1 cellular context compared by ENCODE assay signal in genomic region chr1:32221980-32222751, GRCh38.
TF ChIP-seq lines count a peak whose summit lies in the region.

Gene EIF3I, plus strand, starts transcription at chr1:32222407. Its CDS starts 35 bp downstream, at chr1:32222442.
Gene TMEM234, minus strand, starts transcription at chr1:32222353. Its CDS starts 31 bp downstream, at chr1:32222322.

TF ChIP-seq in HepG2, 621 proteins besides CTCF, POLR2A, EP300 and RAD21 (continued from another document and continues in another):
- TF ChIP-seq ZBTB40 (IDR thresholded peaks at IDR 0.05) (peak; percentile 78), ZBTB40 (CRISPR knock-in tag; IDR thresholded peaks at IDR 0.05) (0 out of 2 replicates have a peak, but pooled peaks have one; percentile 37), ZNF274 (CRISPR knock-in tag; IDR thresholded peaks at IDR 0.05) (no peak), CAMTA2 (CRISPR knock-in tag; IDR thresholded peaks at IDR 0.05; ENCODE audit: borderline replicate concordance) (peak; percentile 60; the same call in 1 of the 2 replicates), NCOA2 (CRISPR knock-in tag; IDR thresholded peaks at IDR 0.05) (no peak), HBP1 (CRISPR knock-in tag; IDR thresholded peaks at IDR 0.05; ENCODE audit: low read depth) (peak; percentile 67; the same call in 1 of the 2 replicates), ZNF572 (CRISPR knock-in tag; IDR thresholded peaks at IDR 0.05) (no peak), MXI1 (IDR thresholded peaks at IDR 0.05; ENCODE audit: borderline replicate concordance, low read depth, low read length) (peak; percentile 92; the same call in 2 of the 3 replicates), ZHX2 (IDR thresholded peaks at IDR 0.05; ENCODE audit: low read depth) (no peak; the same call in 1 of the 2 replicates), ZHX2 (CRISPR knock-in tag; IDR thresholded peaks at IDR 0.05; ENCODE audit: borderline replicate concordance) (no peak), MAFG (CRISPR knock-in tag; IDR thresholded peaks at IDR 0.05) (no peak), ARID4A (CRISPR knock-in tag; IDR thresholded peaks at IDR 0.05; ENCODE audit: borderline replicate concordance) (peak; percentile 97), ZNF30 (CRISPR knock-in tag; IDR thresholded peaks at IDR 0.05) (no peak), ZBTB43 (CRISPR knock-in tag; conservative IDR thresholded peaks at IDR 0.05) (no peak), ZNF557 (CRISPR knock-in tag; IDR thresholded peaks at IDR 0.05) (no peak), DZIP1 (CRISPR knock-in tag; IDR thresholded peaks at IDR 0.05) (no peak), ZNF644 (CRISPR knock-in tag; IDR thresholded peaks at IDR 0.05; ENCODE audit: low read depth) (no peak), ZNF143 (CRISPR knock-in tag; IDR thresholded peaks at IDR 0.05) (peak; percentile 47; the same call in 1 of the 2 replicates), ZNF451 (CRISPR knock-in tag; IDR thresholded peaks at IDR 0.05) (0 out of 2 replicates have a peak, but pooled peaks have one; percentile 26), SPEN (CRISPR knock-in tag; IDR thresholded peaks at IDR 0.05; ENCODE audit: low read depth) (peak; percentile 71; the same call in 1 of the 2 replicates), PRDM4 (CRISPR knock-in tag; IDR thresholded peaks at IDR 0.05; ENCODE audit: borderline replicate concordance) (no peak), PTBP1 (IDR thresholded peaks at IDR 0.05; ENCODE audit: low read depth, low read length, poor library complexity, severe bottlenecking) (no peak)
